In genomic region chr5:53095931-53096525, GRCh38 we compare ENCODE assay signal across 8 cellular contexts. TPM values are rescaled to one million over a fixed set of nuclear protein-coding genes. Genes with fewer than 3 reads are reported as not detected.
DNase-seq lines count a peak whose midpoint lies in the region; ATAC-seq and TF ChIP-seq lines count a peak whose summit lies in the region.

No MANE protein-coding gene starts in this region.

- no peak overlapping the region for H3K9ac ChIP-seq in mesendoderm (ENCODE audit: low read length)

- H3K4me3 ChIP-seq in dorsolateral prefrontal cortex, result no peak overlapping the region
- no peak overlapping the region for H3K4me3 ChIP-seq in mesendoderm (ENCODE audit: low read length)

- H3K27ac ChIP-seq in dorsolateral prefrontal cortex (peak overlapping the region in 4 of 59 donors; percentile 11 to 54 (median 29)), mesendoderm (ENCODE audit: low read depth, low read length) (no peak overlapping the region)

- no peak overlapping the region for H3K4me2 ChIP-seq in mesendoderm (ENCODE audit: low read length)

- no peaks in the 10 kb centered on the region for H3K36me3 ChIP-seq in mesendoderm (ENCODE audit: control insufficient read depth, insufficient read depth, low read length)

- no peak overlapping the region for H3K56ac ChIP-seq in mesendoderm (ENCODE audit: low read length)

- no peaks in the 10 kb centered on the region for H3K79me2 ChIP-seq in mesendoderm (ENCODE audit: control insufficient read depth, insufficient read depth, low read length)

- H3K27me3 ChIP-seq in dorsolateral prefrontal cortex (no peaks in the 10 kb centered on the region), mesendoderm (ENCODE audit: insufficient read depth, low read length, poor library complexity) (no peaks in the 10 kb centered on the region)

- H3K18ac ChIP-seq in mesendoderm (ENCODE audit: low read length), result no peak overlapping the region

- H3K4me1 ChIP-seq in mesendoderm (ENCODE audit: control insufficient read depth, low read depth, low read length), result no peaks in the 10 kb centered on the region

- no peak overlapping the region for H2BK120ac ChIP-seq in mesendoderm (ENCODE audit: low read depth, low read length)

- no peak overlapping the region for H2AK5ac ChIP-seq in mesendoderm (ENCODE audit: low read length)

- H2BK5ac ChIP-seq in mesendoderm (ENCODE audit: low read length), result no peak overlapping the region

- H4K5ac ChIP-seq in mesendoderm (ENCODE audit: low read length), result no peak overlapping the region

- intact Hi-C loops in Right ventricle myocardium superior (cut with DNase I), result loop anchor here (2.0 kb wide), 1 partner anchor 149 kb away; no protein-coding TSS in a partner anchor
- intact Hi-C loops in Right ventricle myocardium inferior (cut with DNase I), result loop anchor here (2.0 kb wide), 1 partner anchor 147 kb away; no protein-coding TSS in a partner anchor
- intact Hi-C loops in dorsolateral prefrontal cortex (cut with DNase I), result loop anchor here (1.0 to 10.0 kb wide), 3 partner anchors 148 to 291 kb away; no protein-coding TSS in a partner anchor

- H2BK15ac ChIP-seq in mesendoderm (replicated peaks; ENCODE audit: low read depth), result no peak overlapping the region

- no CpG with 5 or more reads among the region's 3 CpGs for WGBS in mesendoderm (ENCODE audit: extremely low coverage, insufficient coverage, low lambda C conversion rate)

- H3K23ac ChIP-seq in mesendoderm (ENCODE audit: low read length), result no peak overlapping the region

- peak; percentile 83 to 99 (median 94) for TF ChIP-seq CTCF in dorsolateral prefrontal cortex (IDR thresholded peaks at IDR 0.05 in 54 of 56, conservative IDR thresholded peaks at IDR 0.05 in 2 of 56; ENCODE audit: low read depth in 1 of 56, partially characterized antibody in 56 of 56)

- DNase-seq in Right ventricle myocardium superior (no peak), Right ventricle myocardium inferior (ENCODE audit: missing footprints) (no peak), NCI-H526 treated with DMSO at 0.1 percent for 48 hours (lab: John Stamatoyannopoulos, UW) (peak; percentile 9), dorsolateral prefrontal cortex (peak in 6 of 10 donors; percentile 41 to 86 (median 58)), mesendoderm (peak; percentile 51)
- DNase-seq in activated CD4-positive, alpha-beta T cell treated with anti-CD3 and anti-CD28 coated beads, Interleukin-2, amount 50 U/mL, for 4 hours, result peak; percentile 63 to 69
- peak; percentile 26 to 58 for DNase-seq in stimulated activated CD8-positive, alpha-beta memory T cell treated with anti-CD3 and anti-CD28 coated beads, Interleukin-4, amount 100 ng/mL, for 4 hours (ENCODE audit: low read depth in 2 of 2, low spot score in 1 of 2)

- no peak overlapping the region for H3K4ac ChIP-seq in mesendoderm (ENCODE audit: low read depth, low read length)

- no peaks in the 10 kb centered on the region for H3K79me1 ChIP-seq in mesendoderm (ENCODE audit: low read length)

- no peak overlapping the region for H4K8ac ChIP-seq in mesendoderm (ENCODE audit: low read depth, low read length)

- peak; percentile 71 for ATAC-seq in Right ventricle myocardium superior (ENCODE audit: poor library complexity)
- ATAC-seq in Right ventricle myocardium inferior, result no peak
- peak; percentile 74 for ATAC-seq in HG02970 (IDR thresholded peaks at IDR 0.05; ENCODE audit: low FRiP score, unreplicated experiment)

RNA-seq across cellular contexts. Expression of gene MOCS2, which starts 13.5 kb away (rescaled TPM):
- total RNA-seq in Right ventricle myocardium superior (94.1 TPM), Right ventricle myocardium inferior (93.6 TPM), dorsolateral prefrontal cortex (10 to 100 TPM; 41.2 to 97.5 (median 69.3) TPM)
- polyA plus RNA-seq in mesendoderm (2013, experiment 1 of 2), result 21.4 TPM
- 21.2 TPM for polyA plus RNA-seq in mesendoderm (2013, experiment 2 of 2)

Comparison
In these comparisons a context has a peak if more than half of its experiments do, and no peak if none do; other contexts are left out.
1. DNase-seq: peak in NCI-H526 treated with DMSO at 0.1 percent for 48 hours (single experiment), activated CD4-positive, alpha-beta T cell treated with anti-CD3 and anti-CD28 coated beads, Interleukin-2, amount 50 U/mL, for 4 hours (2 of 2), dorsolateral prefrontal cortex (6 of 10), mesendoderm (single experiment) and stimulated activated CD8-positive, alpha-beta memory T cell treated with anti-CD3 and anti-CD28 coated beads, Interleukin-4, amount 100 ng/mL, for 4 hours (2 of 2); none in Right ventricle myocardium superior (single experiment) and Right ventricle myocardium inferior (single experiment).